ENCODE assay signal across 2 cellular contexts in the genomic region with DNA sequence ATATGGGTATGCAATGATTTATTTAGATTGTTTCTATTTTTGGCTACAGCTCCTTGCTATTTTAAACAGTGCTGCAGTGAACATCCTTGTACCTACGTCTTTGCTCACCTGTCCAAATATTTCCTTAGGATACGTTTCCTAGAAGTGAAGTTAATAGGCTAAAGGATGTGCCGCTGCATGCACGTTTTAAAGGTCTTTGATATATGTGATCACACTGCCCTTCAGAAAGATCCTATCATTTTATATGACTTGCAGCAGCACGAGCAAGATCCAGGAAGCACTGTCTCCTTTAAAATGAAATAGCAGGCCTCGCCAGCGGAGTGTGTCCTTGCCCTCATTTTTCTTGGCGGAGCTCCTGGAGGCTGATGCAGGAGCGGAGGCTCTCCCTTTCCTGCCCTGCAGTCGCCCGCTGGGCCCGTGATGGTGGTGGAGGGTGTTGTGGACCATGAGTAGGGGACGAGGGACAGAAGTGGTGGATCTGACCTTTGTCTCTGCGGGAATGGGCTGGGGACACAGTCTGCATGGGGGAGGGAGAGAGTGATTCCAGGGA.
TF ChIP-seq lines count a peak whose summit lies in the region.

No MANE protein-coding gene starts in this region.

TF ChIP-seq in HepG2, 621 proteins besides CTCF, POLR2A, EP300 and RAD21 (continues in another document):
- TF ChIP-seq POGZ (CRISPR knock-in tag; IDR thresholded peaks at IDR 0.05): no peak
- TF ChIP-seq ATM (IDR thresholded peaks at IDR 0.05; ENCODE audit: borderline replicate concordance): no peak
- TF ChIP-seq ZNF142 (CRISPR knock-in tag; IDR thresholded peaks at IDR 0.05): no peak
- no peak for TF ChIP-seq RBM39 (IDR thresholded peaks at IDR 0.05; ENCODE audit: low read depth, low read length, poor library complexity, severe bottlenecking)
- TF ChIP-seq CBX5 (CRISPR knock-in tag; IDR thresholded peaks at IDR 0.05; ENCODE audit: borderline replicate concordance): no peak
- TF ChIP-seq ELF4 (CRISPR knock-in tag; IDR thresholded peaks at IDR 0.05; ENCODE audit: borderline replicate concordance): no peak
- no peak for TF ChIP-seq MAZ (IDR thresholded peaks at IDR 0.05; ENCODE audit: borderline replicate concordance, low read depth, low read length)
- no peak for TF ChIP-seq MAZ (CRISPR knock-in tag; IDR thresholded peaks at IDR 0.05; ENCODE audit: low read depth)
- TF ChIP-seq PRDM4 (CRISPR knock-in tag; IDR thresholded peaks at IDR 0.05; ENCODE audit: borderline replicate concordance): no peak
- no peak for TF ChIP-seq ZNF280B (CRISPR knock-in tag; IDR thresholded peaks at IDR 0.05; ENCODE audit: borderline replicate concordance)

TF ChIP-seq in endothelial cell of umbilical vein, 7 proteins besides CTCF, POLR2A, EP300 and RAD21:
- no peak for TF ChIP-seq MYC (IDR thresholded peaks at IDR 0.05; ENCODE audit: low read depth, low read length)
- TF ChIP-seq POLR2AphosphoS5 (IDR thresholded peaks at IDR 0.05; ENCODE audit: insufficient read depth, low read depth, low read length): no peak
- TF ChIP-seq MAX (IDR thresholded peaks at IDR 0.05; ENCODE audit: insufficient read depth, insufficient read length): no peak
- TF ChIP-seq JUN (IDR thresholded peaks at IDR 0.05; ENCODE audit: borderline replicate concordance, insufficient read depth, insufficient read length, low read depth): no peak
- no peak for TF ChIP-seq GATA2 (IDR thresholded peaks at IDR 0.05; ENCODE audit: insufficient read depth, insufficient read length, low read depth, low read length)
- TF ChIP-seq FOS (IDR thresholded peaks at IDR 0.05; ENCODE audit: borderline replicate concordance, insufficient read depth, low read length): no peak
- TF ChIP-seq EZH2 (IDR thresholded peaks at IDR 0.05; ENCODE audit: borderline replicate concordance, low read depth, low read length, severe bottlenecking): no peak
